25 cellular contexts compared by ENCODE assay signal in genomic region chr2:147197754-147198153, GRCh38.
DNase-seq lines count a peak whose midpoint lies in the region; ATAC-seq and TF ChIP-seq lines count a peak whose summit lies in the region.
"Had no signal": no experiment of that assay in that cellular context is flagged by ENCODE, and none has a peak within 500 bp of the region (broad histone marks: within the 10 kb centered on the region; RNA-seq: fewer than 3 reads in every experiment).

No MANE protein-coding gene starts in this region.

- H3K27ac Mint-ChIP-seq in brain = peak overlapping the region; percentile 9 to 87 (median 75)
- H3K27ac Mint-ChIP-seq: activated naive CD4-positive, alpha-beta T cell treated with anti-CD3 and anti-CD28 coated beads, Interleukin-2, amount 10 ng/mL, durations not matched to agents 7 days and 5 days; activated T-helper 17 cell treated with anti-CD3 and anti-CD28 coated beads, Interleukin-2, amount 50 U/mL, for 72 hours; CD8-positive, alpha-beta T cell; stimulated activated naive CD8-positive, alpha-beta T cell treated with anti-CD3 and anti-CD28 coated beads, Interleukin-15, amount 100 ng/mL, for 72 hours had no signal

- peak; percentile 74 for DNase-seq in NCI-H2107 treated with DMSO at 0.1 percent for 48 hours (lab: John Stamatoyannopoulos, UW; ENCODE audit: unreplicated experiment)
- no peak for DNase-seq in PC-3
- no peak for DNase-seq in DMS53 treated with DMSO at 0.1 percent for 48 hours (lab: John Stamatoyannopoulos, UW; ENCODE audit: unreplicated experiment)
- no peak for DNase-seq in middle frontal gyrus (ENCODE audit: extremely low spot score, low spot score)
- DNase-seq: activated naive CD4-positive, alpha-beta T cell treated with anti-CD3 and anti-CD28 coated beads, Interleukin-2, amount 10 ng/mL, durations not matched to agents 7 days and 5 days; body of pancreas; CD8-positive, alpha-beta T cell; dermis blood vessel endothelial cell; DMS153; GDM1; GM23248; heart left ventricle; IMR-90; left ventricle myocardium inferior; mesenchymal stem cell; posterior cingulate gyrus; right cardiac atrium; stimulated activated CD4-positive, alpha-beta T cell treated with anti-CD3 and anti-CD28 coated beads, Interleukin-1b, Interleukin-23, amount 100 ng/mL, for 48 hours; stimulated activated naive CD8-positive, alpha-beta T cell treated with anti-CD3 and anti-CD28 coated beads, Interleukin-15, amount 100 ng/mL, for 72 hours; SW 1271 had no signal

- peak overlapping the region in 3 of 5 experiments; percentile 1 to 65 (median 51) for H3K4me3 Mint-ChIP-seq in brain
- H3K4me3 Mint-ChIP-seq: activated naive CD4-positive, alpha-beta T cell treated with anti-CD3 and anti-CD28 coated beads, Interleukin-2, amount 10 ng/mL, durations not matched to agents 7 days and 5 days; activated T-helper 17 cell treated with anti-CD3 and anti-CD28 coated beads, Interleukin-2, amount 50 U/mL, for 72 hours; CD8-positive, alpha-beta T cell; stimulated activated naive CD8-positive, alpha-beta T cell treated with anti-CD3 and anti-CD28 coated beads, Interleukin-15, amount 100 ng/mL, for 72 hours had no signal

- peaks cover 18% of the 10 kb centered on the region for H3K4me1 ChIP-seq in BLaER1
- peaks cover 41% of the 10 kb centered on the region for H3K4me1 ChIP-seq in DOHH2 (ENCODE audit: control insufficient read depth, low read length)
- H3K4me1 ChIP-seq in PC-3 (ENCODE audit: insufficient read depth, low read length) = no peaks in the 10 kb centered on the region
- H3K4me1 ChIP-seq: body of pancreas, heart left ventricle, left ventricle myocardium inferior had no signal

- H3K27me3 ChIP-seq in BLaER1 (no peaks in the 10 kb centered on the region), DOHH2 (ENCODE audit: control insufficient read depth, low read length) (no peaks in the 10 kb centered on the region), PC-3 (ENCODE audit: low read length) (no peaks in the 10 kb centered on the region)
- H3K27me3 ChIP-seq: body of pancreas, esophagus muscularis mucosa, heart left ventricle had no signal

- no peak overlapping the region for H3K9ac ChIP-seq in BLaER1
- no peak overlapping the region for H3K9ac ChIP-seq in PC-3 (ENCODE audit: low read length)
- H3K9ac ChIP-seq: GM23248 had no signal

- H3K36me3 Mint-ChIP-seq in brain = no peaks in the 10 kb centered on the region
- H3K36me3 Mint-ChIP-seq: activated naive CD4-positive, alpha-beta T cell treated with anti-CD3 and anti-CD28 coated beads, Interleukin-2, amount 10 ng/mL, durations not matched to agents 7 days and 5 days; CD8-positive, alpha-beta T cell had no signal

- H3K4me1 Mint-ChIP-seq in brain = peaks cover 37% of the 10 kb centered on the region
- H3K4me1 Mint-ChIP-seq: activated naive CD4-positive, alpha-beta T cell treated with anti-CD3 and anti-CD28 coated beads, Interleukin-2, amount 10 ng/mL, durations not matched to agents 7 days and 5 days; activated T-helper 17 cell treated with anti-CD3 and anti-CD28 coated beads, Interleukin-2, amount 50 U/mL, for 72 hours; stimulated activated naive CD8-positive, alpha-beta T cell treated with anti-CD3 and anti-CD28 coated beads, Interleukin-15, amount 100 ng/mL, for 72 hours had no signal

- H3K4me2 ChIP-seq in BLaER1 (peak overlapping the region; percentile 56), DOHH2 (ENCODE audit: low read length) (peak overlapping the region; percentile 72), PC-3 (ENCODE audit: low read length) (no peak overlapping the region)

- TF ChIP-seq CTCF in DOHH2 (IDR thresholded peaks at IDR 0.05; ENCODE audit: low read depth, low read length, poor library complexity, severe bottlenecking) = no peak
- no peak for TF ChIP-seq CTCF in brain (conservative IDR thresholded peaks at IDR 0.05)
- no peak for TF ChIP-seq CTCF in PC-3 (conservative IDR thresholded peaks at IDR 0.05; ENCODE audit: low read depth, low read length)

- peaks cover 0 to 18% (median 2%) of the 10 kb centered on the region in 5 experiments for H3K9me3 Mint-ChIP-seq in brain
- H3K9me3 Mint-ChIP-seq: activated naive CD4-positive, alpha-beta T cell treated with anti-CD3 and anti-CD28 coated beads, Interleukin-2, amount 10 ng/mL, durations not matched to agents 7 days and 5 days; activated T-helper 17 cell treated with anti-CD3 and anti-CD28 coated beads, Interleukin-2, amount 50 U/mL, for 72 hours; CD8-positive, alpha-beta T cell had no signal

- H3K4me3 ChIP-seq in BLaER1 (no peak overlapping the region), DOHH2 (ENCODE audit: low read length) (peak overlapping the region; percentile 55), PC-3 (ENCODE audit: low read length) (no peak overlapping the region)
- H3K4me3 ChIP-seq: body of pancreas, esophagus muscularis mucosa, GM23248, heart left ventricle, left ventricle myocardium inferior had no signal

- H3F3A ChIP-seq in DOHH2 (ENCODE audit: control insufficient read depth, insufficient read depth) (peaks cover 13% of the 10 kb centered on the region), PC-3 (ENCODE audit: low read length, unreplicated experiment) (no peaks in the 10 kb centered on the region)

- CTCF ChIA-PET in PC-3 (lab: Charles Lee) = no interaction called here

- H2AFZ ChIP-seq in PC-3 (ENCODE audit: low read length) = no peak overlapping the region
- H2AFZ ChIP-seq: GM23248 had no signal

- POLR2A ChIA-PET in PC-3 (lab: Charles Lee; ENCODE audit: unreplicated experiment) = no interaction called here

- H3K36me3 ChIP-seq in BLaER1 = no peaks in the 10 kb centered on the region
- peaks cover 4% of the 10 kb centered on the region; the same call in 1 of the 2 replicates for H3K36me3 ChIP-seq in DOHH2 (ENCODE audit: control insufficient read depth, low read length)
- no peaks in the 10 kb centered on the region for H3K36me3 ChIP-seq in PC-3 (ENCODE audit: low read depth, low read length)
- H3K36me3 ChIP-seq: esophagus muscularis mucosa, heart left ventricle, left ventricle myocardium inferior had no signal

- no peak for ATAC-seq in PC-3
- ATAC-seq: activated T-helper 17 cell treated with anti-CD3 and anti-CD28 coated beads, Interleukin-2, amount 50 U/mL, for 72 hours; body of pancreas; CD8-positive, alpha-beta T cell; heart left ventricle; right cardiac atrium; stimulated activated naive CD8-positive, alpha-beta T cell treated with anti-CD3 and anti-CD28 coated beads, Interleukin-15, amount 100 ng/mL, for 72 hours had no signal

- intact Hi-C loops in PC-3 (cut with micrococcal nuclease) = no loop called here

- no TSS peak for BruUV-seq in PC-3 (replicated peaks; lab: Mats Ljungman, UMichigan)

- no peaks in the 10 kb centered on the region for H4K20me1 ChIP-seq in BLaER1
- no peaks in the 10 kb centered on the region for H4K20me1 ChIP-seq in DOHH2 (ENCODE audit: control insufficient read depth, insufficient read depth, low read depth, low read length)
- H4K20me1 ChIP-seq in PC-3 (ENCODE audit: low read length) = no peaks in the 10 kb centered on the region

- H3K27ac ChIP-seq in BLaER1 (no peak overlapping the region), DOHH2 (ENCODE audit: low read depth, low read length) (peak overlapping the region; percentile 91), PC-3 (ENCODE audit: low read length) (no peak overlapping the region)
- H3K27ac ChIP-seq: body of pancreas, esophagus muscularis mucosa, GM23248, heart left ventricle, left ventricle myocardium inferior had no signal

- H3K79me2 ChIP-seq in DOHH2 (ENCODE audit: control insufficient read depth, low read length) (no peaks in the 10 kb centered on the region), PC-3 (ENCODE audit: low read length) (no peaks in the 10 kb centered on the region)

- no peaks in the 10 kb centered on the region for H3K9me3 ChIP-seq in BLaER1
- 0 out of 2 replicates have a peak, but pooled peaks cover 4% of the 10 kb centered on the region for H3K9me3 ChIP-seq in DOHH2 (ENCODE audit: control insufficient read depth, insufficient read depth, low read length)
- no peaks in the 10 kb centered on the region for H3K9me3 ChIP-seq in PC-3 (ENCODE audit: low read length)
- H3K9me3 ChIP-seq: body of pancreas, esophagus muscularis mucosa, left ventricle myocardium inferior had no signal

- peaks cover 2% of the 10 kb centered on the region for H3K27me3 Mint-ChIP-seq in brain
- H3K27me3 Mint-ChIP-seq: activated naive CD4-positive, alpha-beta T cell treated with anti-CD3 and anti-CD28 coated beads, Interleukin-2, amount 10 ng/mL, durations not matched to agents 7 days and 5 days; activated T-helper 17 cell treated with anti-CD3 and anti-CD28 coated beads, Interleukin-2, amount 50 U/mL, for 72 hours had no signal

- no peaks in the 10 kb centered on the region for H3K9me2 ChIP-seq in DOHH2 (replicated peaks; ENCODE audit: control insufficient read depth, low read length)
- H3K9me2 ChIP-seq in PC-3 (replicated peaks; ENCODE audit: low read length) = no peaks in the 10 kb centered on the region
